10 cellular contexts compared by ENCODE assay signal in genomic region chr11:19200410-19201201, GRCh38. TPM values are rescaled to one million over a fixed set of nuclear protein-coding genes. Genes with fewer than 3 reads are reported as not detected.
DNase-seq lines count a peak whose midpoint lies in the region; TF ChIP-seq lines count a peak whose summit lies in the region.
"Had no signal": no experiment of that assay in that cellular context is flagged by ENCODE, and none has a peak within 500 bp of the region (broad histone marks: within the 10 kb centered on the region; RNA-seq: fewer than 3 reads in every experiment).

No MANE protein-coding gene starts in this region.

- no peaks in the 10 kb centered on the region for H3F3A ChIP-seq in SK-N-SH (replicated peaks; ENCODE audit: insufficient read depth)

- CTCF ChIA-PET in SK-N-SH (lab: Yijun Ruan, JAX), result interaction anchor here (1.1 to 1.5 kb wide), 3 partner anchors 59 to 353 kb away, joined by 3 to 4 read pairs (median 3); no protein-coding TSS in a partner anchor

- H2AFZ ChIP-seq in SK-N-SH (ENCODE audit: low read depth), result no peak overlapping the region

- H3K36me3 ChIP-seq in SK-N-SH (replicated peaks in 1 of 2; ENCODE audit: control insufficient read depth in 1 of 2, insufficient read depth in 2 of 2, low read length in 1 of 2), result no peaks in the 10 kb centered on the region
- H3K36me3 ChIP-seq in skeletal muscle tissue (ENCODE audit: control insufficient read depth in 3 of 3, insufficient read depth in 3 of 3, low read length in 3 of 3), result no peaks in the 10 kb centered on the region

- no peak overlapping the region for H3K4me2 ChIP-seq in SK-N-SH
- H3K4me2 ChIP-seq: A549 had no signal

- H3K9me2 ChIP-seq in SK-N-SH, result no peaks in the 10 kb centered on the region

- H3K9ac ChIP-seq in SK-N-SH (no peak overlapping the region), skeletal muscle tissue (ENCODE audit: low read depth in 1 of 3, low read length in 3 of 3) (peak overlapping the region; percentile 84 to 90 (median 89))

- TF ChIP-seq CTCF in SK-N-SH (IDR thresholded peaks at IDR 0.05), result no peak
- no peak for TF ChIP-seq CTCF in fibroblast of villous mesenchyme (IDR thresholded peaks at IDR 0.05; ENCODE audit: insufficient read depth, low read depth, low read length)

- H3K4me3 ChIP-seq in SK-N-SH (ENCODE audit: low read depth in 2 of 2, low read length in 1 of 2) (no peak overlapping the region), fibroblast of villous mesenchyme (ENCODE audit: low read depth, low read length) (no peak overlapping the region), skeletal muscle tissue (ENCODE audit: low read length in 3 of 3) (peak overlapping the region; percentile 69 to 82 (median 72))
- H3K4me3 ChIP-seq: A549 had no signal

- DNase-seq in NCI-H1092 treated with DMSO at 0.1 percent for 48 hours (lab: John Stamatoyannopoulos, UW) (peak; percentile 4), NCI-H1092 (lab: John Stamatoyannopoulos, UW) (no peak), SK-N-SH (no peak), fibroblast of villous mesenchyme (ENCODE audit: low read depth) (peak; percentile 35), DMS53 treated with DMSO at 0.1 percent for 48 hours (lab: John Stamatoyannopoulos, UW; ENCODE audit: unreplicated experiment) (no peak), ecto neural progenitor cell (ENCODE audit: low spot score) (no peak)
- DNase-seq in activated T-cell treated with anti-CD3 and anti-CD28 coated beads, Interleukin-2, amount 50 U/mL, for 1 hour, result no peak
- DNase-seq: stimulated activated CD4-positive, alpha-beta T cell treated with anti-CD3 and anti-CD28 coated beads, Interleukin-15, amount 100 ng/mL, for 24 hours had no signal

- no peaks in the 10 kb centered on the region for H4K20me1 ChIP-seq in SK-N-SH (ENCODE audit: insufficient read depth)

- H3K27me3 ChIP-seq in SK-N-SH (ENCODE audit: insufficient read depth) (no peaks in the 10 kb centered on the region), skeletal muscle tissue (ENCODE audit: control insufficient read depth in 3 of 3, insufficient read depth in 3 of 3, low read length in 3 of 3) (no peaks in the 10 kb centered on the region)

- no peaks in the 10 kb centered on the region for H3K79me2 ChIP-seq in SK-N-SH (ENCODE audit: insufficient read depth)

- POLR2A ChIA-PET in SK-N-SH (lab: Yijun Ruan, JAX), result no interaction called here

- H3K4me1 ChIP-seq in SK-N-SH (ENCODE audit: control insufficient read depth in 1 of 2, insufficient read depth in 2 of 2, low read depth in 1 of 2, low read length in 1 of 2) (peaks cover 3 to 7% of the 10 kb centered on the region in 2 experiments; a peak in 3 of 4 replicates), skeletal muscle tissue (ENCODE audit: control insufficient read depth in 3 of 3, insufficient read depth in 3 of 3, low read length in 3 of 3) (peaks cover 17 to 30% (median 23%) of the 10 kb centered on the region in 3 donors)
- H3K4me1 ChIP-seq: A549 had no signal

- no peaks in the 10 kb centered on the region for H3K9me3 ChIP-seq in SK-N-SH
- no peaks in the 10 kb centered on the region for H3K9me3 ChIP-seq in skeletal muscle tissue (ENCODE audit: control insufficient read depth in 3 of 3, low read length in 3 of 3)
- H3K9me3 ChIP-seq: A549 had no signal

- peak in 1 of 2 experiments; percentile 32; a peak in 1 of 4 replicates for TF ChIP-seq EP300 in SK-N-SH (IDR thresholded peaks at IDR 0.05; ENCODE audit: borderline replicate concordance in 1 of 2, low read depth in 1 of 2, low read length in 1 of 2)

- WGBS in SK-N-SH (ENCODE audit: low lambda C conversion rate), result 28% methylated on average over 6 of the region's 6 CpGs

- no peak for TF ChIP-seq RAD21 in SK-N-SH (IDR thresholded peaks at IDR 0.05; ENCODE audit: low read length)

- H3K27ac ChIP-seq in SK-N-SH (ENCODE audit: low read depth in 2 of 2, low read length in 1 of 2) (peak overlapping the region in 1 of 2 experiments; percentile 72; a peak in 1 of 4 replicates), skeletal muscle tissue (ENCODE audit: low read depth, low read length) (peak overlapping the region; percentile 98)
- H3K27ac ChIP-seq: A549 had no signal

TF ChIP-seq in SK-N-SH, 30 proteins besides CTCF, POLR2A, EP300 and RAD21 (continues in another document):
- TF ChIP-seq NRF1 (IDR thresholded peaks at IDR 0.05; ENCODE audit: low read depth, low read length) (no peak), FOXJ3 (CRISPR knock-in tag; IDR thresholded peaks at IDR 0.05) (no peak), USF1 (IDR thresholded peaks at IDR 0.05; ENCODE audit: borderline replicate concordance, low read depth) (no peak), TCF12 (IDR thresholded peaks at IDR 0.05) (peak; percentile 76), CHD2 (IDR thresholded peaks at IDR 0.05; ENCODE audit: low read length, partially characterized antibody) (no peak), TAF1 (IDR thresholded peaks at IDR 0.05; ENCODE audit: borderline replicate concordance, low read depth, low read length) (no peak), PBX3 (IDR thresholded peaks at IDR 0.05) (peak; percentile 27; the same call in 1 of the 2 replicates), NFIC (IDR thresholded peaks at IDR 0.05; ENCODE audit: borderline replicate concordance) (peak; percentile 85), IRF3 (IDR thresholded peaks at IDR 0.05; ENCODE audit: low read depth, low read length) (no peak), JUND (IDR thresholded peaks at IDR 0.05) (no peak), MAX (IDR thresholded peaks at IDR 0.05; ENCODE audit: low read depth) (0 out of 2 replicates have a peak, but pooled peaks have one; percentile 54), POLR2AphosphoS5 (IDR thresholded peaks at IDR 0.05; ENCODE audit: low read depth, low read length) (no peak), RCOR1 (IDR thresholded peaks at IDR 0.05; ENCODE audit: low read length) (no peak), EZH2phosphoT487 (IDR thresholded peaks at IDR 0.05; ENCODE audit: borderline replicate concordance, low read depth) (no peak), ELF1 (IDR thresholded peaks at IDR 0.05) (no peak), GATA2 (CRISPR knock-in tag; IDR thresholded peaks at IDR 0.05) (no peak), RFX5 (IDR thresholded peaks at IDR 0.05; ENCODE audit: low read length) (no peak), SMC3 (IDR thresholded peaks at IDR 0.05; ENCODE audit: low read depth, low read length) (no peak), RXRA (IDR thresholded peaks at IDR 0.05; ENCODE audit: borderline replicate concordance, low read depth) (0 out of 2 replicates have a peak, but pooled peaks have one; percentile 26)

RNA-seq across cellular contexts. Expression of gene CSRP3, which starts 1.2 kb away (rescaled TPM):
- polyA plus RNA-seq in SK-N-SH (2012; rRNA removed), result not detected in 2 replicates
- 0.04 TPM in 1 of 2 replicates, not detected in the other for polyA plus RNA-seq in SK-N-SH (2012; cell fraction: cytosol; rRNA removed)
- not detected in 2 replicates for polyA plus RNA-seq in SK-N-SH (2012; cell fraction: nucleus; rRNA removed)
- total RNA-seq in fibroblast of villous mesenchyme (not detected in 2 replicates), skeletal muscle tissue (360 TPM)
- polyA plus RNA-seq: A549 had no signal

RNA-seq across cellular contexts. Expression of gene E2F8, which starts 40.1 kb away (rescaled TPM):
- polyA plus RNA-seq in SK-N-SH (2012; rRNA removed), result 2.5 and 2.7 TPM in 2 replicates
- 2.0 and 2.1 TPM in 2 replicates for polyA plus RNA-seq in SK-N-SH (2012; cell fraction: cytosol; rRNA removed)
- polyA plus RNA-seq in SK-N-SH (2012; cell fraction: nucleus; rRNA removed), result 2.9 and 3.6 TPM in 2 replicates
- total RNA-seq in fibroblast of villous mesenchyme, result 0.64 and 2.2 TPM in 2 replicates
- 4.2 TPM for total RNA-seq in skeletal muscle tissue

Comparison
In these comparisons a context has a peak if more than half of its experiments do, and no peak if none do; other contexts are left out.
1. DNase-seq: peak in NCI-H1092 treated with DMSO at 0.1 percent for 48 hours (single experiment) and fibroblast of villous mesenchyme (single experiment); none in NCI-H1092 (single experiment), SK-N-SH (single experiment), DMS53 treated with DMSO at 0.1 percent for 48 hours (single experiment), ecto neural progenitor cell (single experiment) and activated T-cell treated with anti-CD3 and anti-CD28 coated beads, Interleukin-2, amount 50 U/mL, for 1 hour (single experiment).
2. H3K4me3 ChIP-seq: peak in skeletal muscle tissue (3 of 3); none in SK-N-SH (0 of 2) and fibroblast of villous mesenchyme (single experiment).
3. RNA of gene CSRP3, which starts 1.2 kb away (total RNA-seq): 360 TPM in skeletal muscle tissue (single experiment); not detected in fibroblast of villous mesenchyme; every median in the first group is over 100 times any median in the second.